13 cellular contexts compared by ENCODE assay signal in the genomic region with DNA sequence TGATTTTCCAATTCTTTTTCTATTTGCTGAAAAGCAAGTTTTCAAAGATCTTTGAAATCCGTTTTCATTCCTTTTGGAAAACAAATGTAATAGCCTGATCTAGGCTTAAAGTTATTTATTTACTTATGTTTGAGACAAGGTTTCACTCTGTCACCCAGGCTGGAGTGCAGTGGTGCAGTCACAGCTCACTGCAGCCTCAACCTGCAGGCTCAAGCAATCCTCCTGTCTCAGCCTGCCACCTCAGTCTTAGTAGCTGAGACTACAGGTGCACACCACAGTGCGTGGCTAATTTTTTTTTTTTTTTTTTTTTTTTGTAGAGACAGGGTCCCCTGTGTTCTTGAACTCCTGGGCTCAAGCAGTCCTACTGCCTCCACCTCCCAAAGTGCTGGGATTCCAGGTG. TPM values are rescaled to one million over a fixed set of nuclear protein-coding genes. Genes with fewer than 3 reads are reported as not detected.
A peak's percentile ranks its signal among the peaks of the same experiment; 100 is the strongest.
DNase-seq lines count a peak whose midpoint lies in the region; ATAC-seq lines count a peak whose summit lies in the region.
"Had no signal": no experiment of that assay in that cellular context is flagged by ENCODE, and none has a peak within 500 bp of the region (broad histone marks: within the 10 kb centered on the region; RNA-seq: fewer than 3 reads in every experiment).

No MANE protein-coding gene starts in this region.

- no peak overlapping the region for H2AK5ac ChIP-seq in mesenchymal stem cell (ENCODE audit: low read length, severe bottlenecking)

- H3K4me3 ChIP-seq in mesenchymal stem cell (ENCODE audit: insufficient read depth in 1 of 2, low read depth in 1 of 2, low read length in 2 of 2), result no peak overlapping the region
- H3K4me3 ChIP-seq: HAP-1, hepatocyte had no signal

- peaks cover 0 to 3% of the 10 kb centered on the region in 2 experiments for H3K36me3 ChIP-seq in mesenchymal stem cell (ENCODE audit: control insufficient read depth in 1 of 2, insufficient read depth in 2 of 2, low read depth in 1 of 2, low read length in 2 of 2)
- H3K36me3 ChIP-seq: HAP-1 had no signal

- peak; percentile 43 for ATAC-seq in GM18873 (IDR thresholded peaks at IDR 0.05; ENCODE audit: low FRiP score, unreplicated experiment)
- peak; percentile 30 for ATAC-seq in GM21723 (IDR thresholded peaks at IDR 0.05; ENCODE audit: unreplicated experiment)
- peak; percentile 42 for ATAC-seq in HG03175 (IDR thresholded peaks at IDR 0.05; ENCODE audit: unreplicated experiment)
- no peak for ATAC-seq in left colon

- no peak for DNase-seq in mesenchymal stem cell
- DNase-seq in COLO668 (lab: John Stamatoyannopoulos, UW; ENCODE audit: unreplicated experiment), result no peak
- DNase-seq in 8988T, result no peak
- no peak for DNase-seq in left colon
- DNase-seq: activated naive CD4-positive, alpha-beta T cell; CD4-positive, alpha-beta memory T cell; NCI-H1930; T-helper 1 cell had no signal

- H3K14ac ChIP-seq in mesenchymal stem cell (ENCODE audit: low read length in 2 of 2), result no peak overlapping the region

- no peak overlapping the region for H3K4me2 ChIP-seq in mesenchymal stem cell (ENCODE audit: low read length, poor library complexity, severe bottlenecking)
- H3K4me2 ChIP-seq: hepatocyte had no signal

- H3K9ac ChIP-seq in mesenchymal stem cell (ENCODE audit: low read length), result no peak overlapping the region

- H3K27ac ChIP-seq in mesenchymal stem cell (ENCODE audit: low read length, poor library complexity, severe bottlenecking), result no peak overlapping the region
- H3K27ac ChIP-seq: hepatocyte had no signal

- no peak overlapping the region for H2BK5ac ChIP-seq in mesenchymal stem cell (ENCODE audit: low read depth, low read length, poor library complexity, severe bottlenecking)

- H2BK120ac ChIP-seq in mesenchymal stem cell (ENCODE audit: low read depth, low read length), result no peak overlapping the region

- no peak overlapping the region for H3K4ac ChIP-seq in mesenchymal stem cell (ENCODE audit: low read depth in 1 of 2, low read length in 2 of 2)

- H3K23ac ChIP-seq in mesenchymal stem cell (ENCODE audit: low read length in 2 of 2), result no peak overlapping the region

- H3K79me1 ChIP-seq in mesenchymal stem cell (replicated peaks; ENCODE audit: low read length, poor library complexity, severe bottlenecking), result peaks cover 18% of the 10 kb centered on the region

- peaks cover 4% of the 10 kb centered on the region for H3K4me1 ChIP-seq in mesenchymal stem cell (ENCODE audit: control insufficient read depth, insufficient read depth, low read depth, low read length)

- no peaks in the 10 kb centered on the region for H3K9me3 ChIP-seq in mesenchymal stem cell (ENCODE audit: control insufficient read depth, low read length)
- H3K9me3 ChIP-seq: HAP-1 had no signal

- no peaks in the 10 kb centered on the region for H3K27me3 ChIP-seq in mesenchymal stem cell (ENCODE audit: control insufficient read depth in 1 of 2, insufficient read depth in 1 of 2, low read length in 2 of 2)
- H3K27me3 ChIP-seq: hepatocyte had no signal

- intact Hi-C loops in left colon (cut with DNase I, micrococcal nuclease), result no loop called here

- no peak overlapping the region for H4K91ac ChIP-seq in mesenchymal stem cell (ENCODE audit: low read length)

- H4K8ac ChIP-seq in mesenchymal stem cell (ENCODE audit: low read length), result peak overlapping the region; percentile 54

- H3K18ac ChIP-seq in mesenchymal stem cell (ENCODE audit: low read depth in 1 of 2, low read length in 2 of 2), result no peak overlapping the region

- H2BK15ac ChIP-seq in mesenchymal stem cell (ENCODE audit: low read depth, poor library complexity, severe bottlenecking), result no peak overlapping the region

- WGBS in mesenchymal stem cell, result 67% methylated on average over 1 of the region's 2 CpGs

- H2BK12ac ChIP-seq in mesenchymal stem cell (ENCODE audit: low read length in 2 of 2), result no peak overlapping the region

- no peak overlapping the region for H2AFZ ChIP-seq in mesenchymal stem cell (ENCODE audit: low read depth, low read length)
- H2AFZ ChIP-seq: hepatocyte had no signal

RNA-seq across cellular contexts. Expression of a gene that starts 4.6 kb away (rescaled TPM):
- 23.8 TPM for polyA plus RNA-seq in mesenchymal stem cell (2013, experiment 1 of 2)
- 24.5 TPM for polyA plus RNA-seq in mesenchymal stem cell (2013, experiment 2 of 2)
- total RNA-seq in left colon, result 10 to 100 TPM; 12.6 to 13.7 TPM
